ENCODE assay signal across 8 cellular contexts in genomic region chrX:107118322-107119147, GRCh38. TPM values are rescaled to one million over a fixed set of nuclear protein-coding genes. Genes with fewer than 3 reads are reported as not detected.
A peak's percentile ranks its signal among the peaks of the same experiment; 100 is the strongest.
DNase-seq lines count a peak whose midpoint lies in the region; ATAC-seq and TF ChIP-seq lines count a peak whose summit lies in the region.

RBM41 (minus strand) TSS chrX:107118822; CDS start chrX:107118773, 49 bp downstream.

- peak within 1 kb of the TSS; percentile 66; the same call in 1 of the 2 replicates for H3K27ac ChIP-seq in GM23338 (ENCODE audit: low read depth)
- H3K27ac ChIP-seq in Karpas-422 (ENCODE audit: low read length): 0 out of 2 replicates have a peak within 1 kb of the TSS, but pooled peaks have one; percentile 1
- peak within 1 kb of the TSS; percentile 19 for H3K27ac ChIP-seq in RWPE2 (ENCODE audit: poor library complexity, severe bottlenecking)

- H3K9me2 ChIP-seq in GM23338 (ENCODE audit: insufficient read depth) (no peaks in the 10 kb centered on the region), Karpas-422 (replicated peaks; ENCODE audit: insufficient read depth, low read length) (no peaks in the 10 kb centered on the region)

- H3K4me1 ChIP-seq in GM23338 (ENCODE audit: insufficient read depth) (0 out of 2 replicates have a peak, but pooled peaks cover 4% of the 10 kb centered on the region), Karpas-422 (ENCODE audit: low read length) (peaks cover 20% of the 10 kb centered on the region), RWPE2 (ENCODE audit: insufficient read depth, poor library complexity, severe bottlenecking) (no peaks in the 10 kb centered on the region)

- peak within 1 kb of the TSS; percentile 77 for H3K4me2 ChIP-seq in GM23338
- peak within 1 kb of the TSS; percentile 61 for H3K4me2 ChIP-seq in Karpas-422 (ENCODE audit: low read depth, low read length, poor library complexity, severe bottlenecking)

- DNase-seq in DMS79 treated with DMSO at 0.1 percent for 48 hours (lab: John Stamatoyannopoulos, UW) (peak; percentile 73), GM23338 (ENCODE audit: low spot score) (peak; percentile 77), Karpas-422 (peak; percentile 90), RWPE2 (ENCODE audit: low spot score) (peak; percentile 42), fibroblast of pulmonary artery (ENCODE audit: low read depth) (peak; percentile 76)
- peak; percentile 52 to 87 (median 68) for DNase-seq in naive thymus-derived CD8-positive, alpha-beta T cell
- DNase-seq in stimulated activated naive CD4-positive, alpha-beta T cell treated with Interleukin-2 at 50 U/mL for 16 hours (lab: John Stamatoyannopoulos, UW): peak; percentile 59

- H3K79me2 ChIP-seq in GM23338 (replicated peaks; ENCODE audit: insufficient read depth): peaks cover 9% of the 10 kb centered on the region
- H3K79me2 ChIP-seq in Karpas-422 (ENCODE audit: low read length): peaks cover 19% of the 10 kb centered on the region

- H3K9me3 Mint-ChIP-seq in GM23338: no peaks in the 10 kb centered on the region
- no peaks in the 10 kb centered on the region for H3K9me3 Mint-ChIP-seq in activated T-helper 17 cell treated with anti-CD3 and anti-CD28 coated beads, Interleukin-2, amount 50 U/mL, for 72 hours
- peaks cover 0 to 2% (median 0%) of the 10 kb centered on the region in 9 donors for H3K9me3 Mint-ChIP-seq in naive thymus-derived CD8-positive, alpha-beta T cell

- H3F3A ChIP-seq in GM23338 (replicated peaks; ENCODE audit: low read depth): no peaks in the 10 kb centered on the region

- peak within 1 kb of the TSS; percentile 99 for H3K27ac Mint-ChIP-seq in GM23338
- H3K27ac Mint-ChIP-seq in activated T-helper 17 cell treated with anti-CD3 and anti-CD28 coated beads, Interleukin-2, amount 50 U/mL, for 72 hours: peak within 1 kb of the TSS; percentile 91
- peak within 1 kb of the TSS; percentile 95 to 99 (median 98) for H3K27ac Mint-ChIP-seq in naive thymus-derived CD8-positive, alpha-beta T cell

- peaks cover 3% of the 10 kb centered on the region for H3K27me3 Mint-ChIP-seq in GM23338 (ENCODE audit: insufficient read depth, low read depth, poor library complexity)
- H3K27me3 Mint-ChIP-seq in activated T-helper 17 cell treated with anti-CD3 and anti-CD28 coated beads, Interleukin-2, amount 50 U/mL, for 72 hours: no peaks in the 10 kb centered on the region
- H3K27me3 Mint-ChIP-seq in naive thymus-derived CD8-positive, alpha-beta T cell: no peaks in the 10 kb centered on the region

- peaks cover 11% of the 10 kb centered on the region; the same call in 1 of the 2 replicates for H3K36me3 ChIP-seq in GM23338 (ENCODE audit: insufficient read depth)
- H3K36me3 ChIP-seq in Karpas-422 (ENCODE audit: insufficient read depth, low read length): peaks cover 9% of the 10 kb centered on the region; the same call in 1 of the 2 replicates
- H3K36me3 ChIP-seq in RWPE2 (ENCODE audit: low read depth): peaks cover 32% of the 10 kb centered on the region

- TF ChIP-seq CTCF in GM23338 (conservative IDR thresholded peaks at IDR 0.05; ENCODE audit: low read depth in 2 of 2): no peak
- TF ChIP-seq CTCF in RWPE2 (IDR thresholded peaks at IDR 0.05; ENCODE audit: poor library complexity, severe bottlenecking): no peak
- no peak for TF ChIP-seq CTCF in fibroblast of pulmonary artery (IDR thresholded peaks at IDR 0.05; ENCODE audit: low read length, missing control alignments)

- peak within 1 kb of the TSS; percentile 70 for H3K9ac ChIP-seq in Karpas-422 (ENCODE audit: low read length)

- peaks cover 33% of the 10 kb centered on the region for H3K36me3 Mint-ChIP-seq in GM23338 (ENCODE audit: low read depth)
- peaks cover 35% of the 10 kb centered on the region for H3K36me3 Mint-ChIP-seq in activated T-helper 17 cell treated with anti-CD3 and anti-CD28 coated beads, Interleukin-2, amount 50 U/mL, for 72 hours (ENCODE audit: low read depth)
- H3K36me3 Mint-ChIP-seq in naive thymus-derived CD8-positive, alpha-beta T cell: peaks cover 16 to 32% (median 23%) of the 10 kb centered on the region in 3 donors

- peak; percentile 100 for ATAC-seq in GM23338
- peak; percentile 98 for ATAC-seq in RWPE2 (ENCODE audit: low read depth)
- peak; percentile 99 for ATAC-seq in activated T-helper 17 cell treated with anti-CD3 and anti-CD28 coated beads, Interleukin-2, amount 50 U/mL, for 72 hours (replicated peaks)
- peak; percentile 100 for ATAC-seq in naive thymus-derived CD8-positive, alpha-beta T cell

- H3K4me3 ChIP-seq in GM23338 (peak within 1 kb of the TSS; percentile 69), Karpas-422 (ENCODE audit: low read length) (peak within 1 kb of the TSS; percentile 64), RWPE2 (ENCODE audit: severe bottlenecking) (peak within 1 kb of the TSS; percentile 77), fibroblast of pulmonary artery (replicated peaks; ENCODE audit: low read depth, low read length) (peak within 1 kb of the TSS; percentile 73)

- H4K20me1 ChIP-seq in GM23338 (replicated peaks; ENCODE audit: insufficient read depth) (no peaks in the 10 kb centered on the region), Karpas-422 (ENCODE audit: insufficient read depth, low read depth, low read length) (no peaks in the 10 kb centered on the region)

- H3K27me3 ChIP-seq in GM23338 (ENCODE audit: insufficient read depth) (no peaks in the 10 kb centered on the region), Karpas-422 (ENCODE audit: low read length) (no peaks in the 10 kb centered on the region), RWPE2 (ENCODE audit: insufficient read depth, poor library complexity, severe bottlenecking) (no peaks in the 10 kb centered on the region)

- peaks cover 11% of the 10 kb centered on the region for H3K4me1 Mint-ChIP-seq in GM23338
- peaks cover 16% of the 10 kb centered on the region for H3K4me1 Mint-ChIP-seq in activated T-helper 17 cell treated with anti-CD3 and anti-CD28 coated beads, Interleukin-2, amount 50 U/mL, for 72 hours
- peaks cover 23 to 39% (median 36%) of the 10 kb centered on the region in 4 donors for H3K4me1 Mint-ChIP-seq in naive thymus-derived CD8-positive, alpha-beta T cell

- H3K9me3 ChIP-seq in Karpas-422 (ENCODE audit: low read length) (no peaks in the 10 kb centered on the region), RWPE2 (ENCODE audit: severe bottlenecking) (no peaks in the 10 kb centered on the region)

- H3K4me3 Mint-ChIP-seq in GM23338: peak within 1 kb of the TSS; percentile 100
- peak within 1 kb of the TSS; percentile 91 for H3K4me3 Mint-ChIP-seq in activated T-helper 17 cell treated with anti-CD3 and anti-CD28 coated beads, Interleukin-2, amount 50 U/mL, for 72 hours
- H3K4me3 Mint-ChIP-seq in naive thymus-derived CD8-positive, alpha-beta T cell: peak within 1 kb of the TSS; percentile 97 to 100 (median 99)

- POLR2A ChIA-PET in naive thymus-derived CD8-positive, alpha-beta T cell (lab: Charles Lee): interaction anchor here (1.4 kb wide), 2 partner anchors 37 to 657 kb away, joined by 4 read pairs; partner anchors contain the start of gene TSC22D3

- no peak within 1 kb of the TSS for H2AFZ ChIP-seq in GM23338
- no peak within 1 kb of the TSS for H2AFZ ChIP-seq in Karpas-422 (ENCODE audit: low read length)

TF ChIP-seq in GM23338, 12 proteins besides CTCF, POLR2A, EP300 and RAD21:
- no peak for TF ChIP-seq CREB1 (CRISPR knock-in tag; IDR thresholded peaks at IDR 0.05; ENCODE audit: low read depth)
- peak; percentile 81 for TF ChIP-seq ETS1 (IDR thresholded peaks at IDR 0.05)
TF ChIP-seq in GM23338: peak in this region for 1.

RNA-seq across cellular contexts. Expression of gene RBM41, which starts in this region (rescaled TPM):
- 16.6 and 20.0 TPM in 2 replicates for total RNA-seq in GM23338 (2014; rRNA removed; shearing (Covaris generic))
- polyA plus RNA-seq in GM23338 (2016; fragmentation: Nextera tagmentation; extraction: Ambion mirVana): 13.4 and 21.9 TPM in 2 replicates
- total RNA-seq in Karpas-422 (2014; rRNA removed; shearing (Covaris generic); ENCODE audit: low replicate concordance): 15.6 and 22.0 TPM in 2 replicates
- total RNA-seq in activated T-helper 17 cell treated with anti-CD3 and anti-CD28 coated beads, Interleukin-2, amount 50 U/mL, for 72 hours: 10 to 100 TPM; 11.9 to 14.2 TPM
- total RNA-seq in naive thymus-derived CD8-positive, alpha-beta T cell: 10 to 100 TPM; 21.2 to 22.3 TPM
- 10 to 100 TPM in 2 of 3 donors, 1 to 10 TPM in 1; 7.6 to 16.3 (median 11.9) TPM for polyA plus RNA-seq in naive thymus-derived CD8-positive, alpha-beta T cell

Comparison
In these comparisons a context has a peak if more than half of its experiments do, and no peak if none do; other contexts are left out.
1. Peak in every context shown above with its lines: DNase-seq, ATAC-seq, H3K4me3 ChIP-seq and H3K27ac ChIP-seq.
2. H3K27ac ChIP-seq: peak in every context shown above with its lines; median percentile 66 in GM23338; 19 in RWPE2; 1 in Karpas-422.